ENCODE assay signal across 15 cellular contexts in genomic region chr3:32442766-32443165, GRCh38. TPM values are rescaled to one million over a fixed set of nuclear protein-coding genes. Genes with fewer than 3 reads are reported as not detected.
DNase-seq lines count a peak whose midpoint lies in the region; ATAC-seq and TF ChIP-seq lines count a peak whose summit lies in the region.
"Had no signal": no experiment of that assay in that cellular context is flagged by ENCODE, and none has a peak within 500 bp of the region (broad histone marks: within the 10 kb centered on the region; RNA-seq: fewer than 3 reads in every experiment).

No MANE protein-coding gene starts in this region.

- no peaks in the 10 kb centered on the region for H3K27me3 ChIP-seq in CD8-positive, alpha-beta memory T cell (ENCODE audit: insufficient read depth, low read length, poor library complexity, severe bottlenecking)
- H3K27me3 ChIP-seq in PC-3 (ENCODE audit: low read length) (no peaks in the 10 kb centered on the region), esophagus muscularis mucosa (no peaks in the 10 kb centered on the region), suprapubic skin (no peaks in the 10 kb centered on the region), sigmoid colon (no peaks in the 10 kb centered on the region)
- H3K27me3 ChIP-seq: BE2C had no signal

- H3K9me2 ChIP-seq in PC-3 (replicated peaks; ENCODE audit: low read length) = no peaks in the 10 kb centered on the region

- H3F3A ChIP-seq in PC-3 (ENCODE audit: low read length, unreplicated experiment) = no peaks in the 10 kb centered on the region

- peak overlapping the region in 6 of 8 donors; percentile 18 to 88 (median 71) for H3K27ac Mint-ChIP-seq in CD8-positive, alpha-beta memory T cell

- DNase-seq in AG10803 (ENCODE audit: low read depth) (peak; percentile 23), PC-3 (peak; percentile 22), esophagus muscularis mucosa (ENCODE audit: extremely low spot score) (peak; percentile 8), HPDE6-E6E7 (ENCODE audit: extremely low spot score) (no peak), suprapubic skin (ENCODE audit: low spot score in 2 of 2) (no peak), sigmoid colon (no peak)
- no peak for DNase-seq in CD8-positive, alpha-beta memory T cell
- DNase-seq: amniotic stem cell, BE2C, GOT3, NCI-H2029 treated with DMSO at 0.1 percent for 48 hours, NCI-H524 treated with DMSO at 0.1 percent for 48 hours had no signal

- ATAC-seq in PC-3 = no peak
- no peak for ATAC-seq in HG03159 (IDR thresholded peaks at IDR 0.05; ENCODE audit: unreplicated experiment)

- WGBS in esophagus muscularis mucosa = 86% methylated on average over 3 of the region's 3 CpGs
- WGBS in suprapubic skin = 96% methylated on average over 3 of the region's 3 CpGs
- WGBS in sigmoid colon, 2 donors = 94 to 97% methylated on average over 3 of the region's 3 CpGs

- H3K4me1 Mint-ChIP-seq in CD8-positive, alpha-beta memory T cell = peaks cover 60 to 94% (median 68%) of the 10 kb centered on the region in 3 donors

- no peak for TF ChIP-seq POLR2A in esophagus muscularis mucosa (IDR thresholded peaks at IDR 0.05; ENCODE audit: low read depth)
- no peak for TF ChIP-seq POLR2A in suprapubic skin (IDR thresholded peaks at IDR 0.05)
- no peak for TF ChIP-seq POLR2A in sigmoid colon (IDR thresholded peaks at IDR 0.05)

- no peak for TF ChIP-seq EP300 in esophagus muscularis mucosa (IDR thresholded peaks at IDR 0.05)
- no peak for TF ChIP-seq EP300 in suprapubic skin (IDR thresholded peaks at IDR 0.05)
- no peak for TF ChIP-seq EP300 in sigmoid colon (IDR thresholded peaks at IDR 0.05)

- no peaks in the 10 kb centered on the region for H3K9me3 Mint-ChIP-seq in CD8-positive, alpha-beta memory T cell

- H3K4me3 Mint-ChIP-seq in CD8-positive, alpha-beta memory T cell = peak overlapping the region in 1 of 7 donors; percentile 29
- H3K4me3 Mint-ChIP-seq: neural crest cell had no signal

- H3K27ac ChIP-seq in CD8-positive, alpha-beta memory T cell (ENCODE audit: low read depth, low read length) = no peak overlapping the region
- H3K27ac ChIP-seq in PC-3 (ENCODE audit: low read length) = peak overlapping the region; percentile 58
- H3K27ac ChIP-seq in esophagus muscularis mucosa (replicated peaks in 1 of 4) = no peak overlapping the region
- no peak overlapping the region for H3K27ac ChIP-seq in suprapubic skin
- no peak overlapping the region for H3K27ac ChIP-seq in sigmoid colon
- H3K27ac ChIP-seq: thoracic aorta had no signal

- peaks cover 44% of the 10 kb centered on the region for H3K4me1 ChIP-seq in CD8-positive, alpha-beta memory T cell (ENCODE audit: insufficient read depth, low read length)
- peaks cover 14% of the 10 kb centered on the region for H3K4me1 ChIP-seq in PC-3 (ENCODE audit: insufficient read depth, low read length)
- peaks cover 0 to 2% (median 0%) of the 10 kb centered on the region in 4 donors for H3K4me1 ChIP-seq in esophagus muscularis mucosa
- H3K4me1 ChIP-seq in suprapubic skin = peaks cover 8% of the 10 kb centered on the region
- no peaks in the 10 kb centered on the region for H3K4me1 ChIP-seq in sigmoid colon
- H3K4me1 ChIP-seq: BE2C had no signal

- H2AFZ ChIP-seq in PC-3 (ENCODE audit: low read length) = no peak overlapping the region

- H3K9ac ChIP-seq in PC-3 (ENCODE audit: low read length) = no peak overlapping the region

- H3K36me3 Mint-ChIP-seq in CD8-positive, alpha-beta memory T cell = peaks cover 17 to 43% (median 19%) of the 10 kb centered on the region in 3 donors

- TF ChIP-seq CTCF in AG10803 (conservative IDR thresholded peaks at IDR 0.05; ENCODE audit: low read length) (no peak), PC-3 (conservative IDR thresholded peaks at IDR 0.05; ENCODE audit: low read depth, low read length) (no peak), esophagus muscularis mucosa (IDR thresholded peaks at IDR 0.05) (no peak), suprapubic skin (IDR thresholded peaks at IDR 0.05) (no peak), sigmoid colon (IDR thresholded peaks at IDR 0.05) (no peak)

- H3K79me2 ChIP-seq in PC-3 (ENCODE audit: low read length) = peaks cover 66% of the 10 kb centered on the region

- POLR2A ChIA-PET in CD8-positive, alpha-beta memory T cell (lab: Charles Lee) = no interaction called here
- POLR2A ChIA-PET in PC-3 (lab: Charles Lee; ENCODE audit: unreplicated experiment) = no interaction called here

- H3K4me3 ChIP-seq in AG10803 (ENCODE audit: low read length) = no peak overlapping the region
- H3K4me3 ChIP-seq in CD8-positive, alpha-beta memory T cell (ENCODE audit: low read length) = no peak overlapping the region
- no peak overlapping the region for H3K4me3 ChIP-seq in PC-3 (ENCODE audit: low read length)
- no peak overlapping the region for H3K4me3 ChIP-seq in esophagus muscularis mucosa
- no peak overlapping the region for H3K4me3 ChIP-seq in suprapubic skin
- H3K4me3 ChIP-seq in sigmoid colon = no peak overlapping the region
- H3K4me3 ChIP-seq: thoracic aorta had no signal

- no peak overlapping the region for H3K4me2 ChIP-seq in PC-3 (ENCODE audit: low read length)

- no peaks in the 10 kb centered on the region for H3K36me3 ChIP-seq in CD8-positive, alpha-beta memory T cell (ENCODE audit: insufficient read depth, low read length)
- H3K36me3 ChIP-seq in PC-3 (ENCODE audit: low read depth, low read length) (peaks cover 34% of the 10 kb centered on the region), esophagus muscularis mucosa (peaks cover 0 to 6% (median 3%) of the 10 kb centered on the region in 4 donors), suprapubic skin (no peaks in the 10 kb centered on the region), sigmoid colon (no peaks in the 10 kb centered on the region)
- H3K36me3 ChIP-seq: BE2C, thoracic aorta had no signal

- H3K9me3 ChIP-seq in CD8-positive, alpha-beta memory T cell (ENCODE audit: low read length) = no peaks in the 10 kb centered on the region
- H3K9me3 ChIP-seq in PC-3 (ENCODE audit: low read length) (no peaks in the 10 kb centered on the region), esophagus muscularis mucosa (no peaks in the 10 kb centered on the region), suprapubic skin (no peaks in the 10 kb centered on the region), sigmoid colon (peaks cover 0 to 3% (median 0%) of the 10 kb centered on the region in 4 donors)
- H3K9me3 ChIP-seq: BE2C, thoracic aorta had no signal

- no TSS peak for BruUV-seq in PC-3 (replicated peaks; lab: Mats Ljungman, UMichigan)

- H4K20me1 ChIP-seq in PC-3 (ENCODE audit: low read length) = no peaks in the 10 kb centered on the region

- intact Hi-C loops in PC-3 (cut with micrococcal nuclease) (loop anchor here (1.0 kb wide), 2 partner anchors 20 to 27 kb away; no protein-coding TSS in a partner anchor), esophagus muscularis mucosa (cut with DNase I) (no loop called here), sigmoid colon (cut with DNase I) (no loop called here)

- no peaks in the 10 kb centered on the region for H3K27me3 Mint-ChIP-seq in CD8-positive, alpha-beta memory T cell

- CTCF ChIA-PET in CD8-positive, alpha-beta memory T cell (lab: Charles Lee) = interaction anchor here (0.9 to 3.2 kb wide), 7 partner anchors 9 to 66 kb away, joined by 4 to 11 read pairs (median 5); no protein-coding TSS in a partner anchor
- CTCF ChIA-PET in PC-3 (lab: Charles Lee) = no interaction called here

RNA-seq across cellular contexts. Expression of gene CMTM7, which starts 51.1 kb away (rescaled TPM):
- total RNA-seq in CD8-positive, alpha-beta memory T cell = 10 to 100 TPM; 33.5 to 39.4 TPM
- polyA plus RNA-seq in CD8-positive, alpha-beta memory T cell = 113 TPM
- 37.1 and 71.0 TPM in 2 replicates for total RNA-seq in PC-3 (2014; rRNA removed)
- total RNA-seq in esophagus muscularis mucosa = 10 to 100 TPM in 1 of 4 donors, 1 to 10 TPM in 3; 8.2 to 10.8 (median 8.5) TPM
- total RNA-seq in suprapubic skin = 10 to 100 TPM in 2 of 4 donors, 1 to 10 TPM in 2; 7.5 to 14.7 (median 10.9) TPM
- 1 to 10 TPM; 7.1 to 9.9 (median 8.2) TPM for total RNA-seq in sigmoid colon
- polyA plus RNA-seq in sigmoid colon = 10 to 100 TPM in 1 of 3 donors, 1 to 10 TPM in 2; 3.6 to 13.3 (median 6.9) TPM

RNA-seq across cellular contexts. Expression of gene CMTM6, which starts 59.9 kb away (rescaled TPM):
- 10 to 100 TPM; 91.8 to 96.2 TPM for total RNA-seq in CD8-positive, alpha-beta memory T cell
- 58.1 TPM for polyA plus RNA-seq in CD8-positive, alpha-beta memory T cell
- 53.3 and 67.4 TPM in 2 replicates for total RNA-seq in PC-3 (2014; rRNA removed)
- total RNA-seq in esophagus muscularis mucosa = 10 to 100 TPM; 40.3 to 60.6 (median 51.5) TPM
- 100 to 1,000 TPM in 2 of 4 donors, 10 to 100 TPM in 2; 36.0 to 131 (median 110) TPM for total RNA-seq in suprapubic skin
- 10 to 100 TPM; 37.7 to 82.0 (median 55.4) TPM for total RNA-seq in sigmoid colon
- polyA plus RNA-seq in sigmoid colon = 10 to 100 TPM; 19.9 to 36.8 (median 21.0) TPM

Comparison
In these comparisons a context has a peak if more than half of its experiments do, and no peak if none do; other contexts are left out.
1. DNase-seq: peak in AG10803 (single experiment), PC-3 (single experiment) and esophagus muscularis mucosa (single experiment); none in CD8-positive, alpha-beta memory T cell (0 of 5), HPDE6-E6E7 (single experiment), suprapubic skin (0 of 2) and sigmoid colon (single experiment).